1 cellular context compared by ENCODE assay signal in genomic region chr11:94546886-94547285, GRCh38.
TF ChIP-seq lines count a peak whose summit lies in the region.

No MANE protein-coding gene starts in this region.

TF ChIP-seq in GM23338, 12 proteins besides CTCF, POLR2A, EP300 and RAD21 (continued from another document):
- TF ChIP-seq ETS1 (IDR thresholded peaks at IDR 0.05) (no peak), STAT1 (IDR thresholded peaks at IDR 0.05; ENCODE audit: unreplicated experiment) (no peak), ZNF462 (CRISPR knock-in tag; IDR thresholded peaks at IDR 0.05) (no peak), NANOG (IDR thresholded peaks at IDR 0.05; ENCODE audit: borderline replicate concordance) (no peak), ZNF114 (CRISPR knock-in tag; IDR thresholded peaks at IDR 0.05) (no peak)
